Comparison of ENCODE assay signal across 14 cellular contexts in genomic region chr1:201335174-201335870, GRCh38. TPM values are rescaled to one million over a fixed set of nuclear protein-coding genes. Genes with fewer than 3 reads are reported as not detected.
"Had no signal": no experiment of that assay in that cellular context is flagged by ENCODE, and none has a peak within 500 bp of the region (broad histone marks: within the 10 kb centered on the region; RNA-seq: fewer than 3 reads in every experiment).

No MANE protein-coding gene starts in this region.

- H3K27me3 Mint-ChIP-seq: activated T-cell treated with anti-CD3 and anti-CD28 coated beads, Interleukin-2, amount 50 U/mL, for 24 hours had no signal

- H3K27ac Mint-ChIP-seq: activated CD8-positive, alpha-beta memory T cell treated with anti-CD3 and anti-CD28 coated beads, Interleukin-2, amount 10 ng/mL, durations not matched to agents 7 days and 5 days; activated naive CD8-positive, alpha-beta T cell; activated T-cell treated with anti-CD3 and anti-CD28 coated beads, Interleukin-2, amount 50 U/mL, for 24 hours; immature natural killer cell; memory B cell; nephron; stimulated activated effector memory CD8-positive, alpha-beta T cell treated with anti-CD3 and anti-CD28 coated beads, Interleukin-12 subunit alpha, Interleukin-12 subunit beta, amount 100 ng/mL, for 72 hours had no signal

- H3K9me3 ChIP-seq: SJSA1, transverse colon had no signal

- H3K4me1 ChIP-seq: SJSA1, transverse colon had no signal

- H3K27me3 ChIP-seq: transverse colon had no signal

- H3K4me3 ChIP-seq: SJSA1, transverse colon had no signal

- H3K27ac ChIP-seq: SJSA1, transverse colon had no signal

- H3K36me3 Mint-ChIP-seq: activated CD8-positive, alpha-beta memory T cell treated with anti-CD3 and anti-CD28 coated beads, Interleukin-2, amount 10 ng/mL, durations not matched to agents 7 days and 5 days; activated naive CD8-positive, alpha-beta T cell; immature natural killer cell; memory B cell; stimulated activated effector memory CD8-positive, alpha-beta T cell treated with anti-CD3 and anti-CD28 coated beads, Interleukin-12 subunit alpha, Interleukin-12 subunit beta, amount 100 ng/mL, for 72 hours had no signal

- H3K4me3 Mint-ChIP-seq: activated CD8-positive, alpha-beta memory T cell treated with anti-CD3 and anti-CD28 coated beads, Interleukin-2, amount 10 ng/mL, durations not matched to agents 7 days and 5 days; activated naive CD8-positive, alpha-beta T cell; activated T-cell treated with anti-CD3 and anti-CD28 coated beads, Interleukin-2, amount 50 U/mL, for 24 hours; immature natural killer cell; memory B cell; nephron; stimulated activated effector memory CD8-positive, alpha-beta T cell treated with anti-CD3 and anti-CD28 coated beads, Interleukin-12 subunit alpha, Interleukin-12 subunit beta, amount 100 ng/mL, for 72 hours had no signal

- H3K9me3 Mint-ChIP-seq: activated T-cell treated with anti-CD3 and anti-CD28 coated beads, Interleukin-2, amount 50 U/mL, for 24 hours; immature natural killer cell; memory B cell; nephron; stimulated activated effector memory CD8-positive, alpha-beta T cell treated with anti-CD3 and anti-CD28 coated beads, Interleukin-12 subunit alpha, Interleukin-12 subunit beta, amount 100 ng/mL, for 72 hours had no signal

- H3K36me3 ChIP-seq: SJSA1, transverse colon had no signal

- DNase-seq: activated CD4-positive, alpha-beta T cell treated with anti-CD3 and anti-CD28 coated beads for 1 hour; activated CD4-positive, alpha-beta T cell treated with anti-CD3 and anti-CD28 coated beads, Interleukin-2, amount 50 U/mL, for 48 hours; activated CD8-positive, alpha-beta memory T cell treated with anti-CD3 and anti-CD28 coated beads, Interleukin-2, amount 10 ng/mL, durations not matched to agents 7 days and 5 days; activated gamma-delta T cell; activated T-cell treated with anti-CD3 and anti-CD28 coated beads, Interleukin-2, amount 50 U/mL, for 24 hours; immature natural killer cell; left colon; transverse colon had no signal

- H3K4me1 Mint-ChIP-seq: activated CD8-positive, alpha-beta memory T cell treated with anti-CD3 and anti-CD28 coated beads, Interleukin-2, amount 10 ng/mL, durations not matched to agents 7 days and 5 days; immature natural killer cell; memory B cell; stimulated activated effector memory CD8-positive, alpha-beta T cell treated with anti-CD3 and anti-CD28 coated beads, Interleukin-12 subunit alpha, Interleukin-12 subunit beta, amount 100 ng/mL, for 72 hours had no signal

- ATAC-seq: activated CD8-positive, alpha-beta memory T cell treated with anti-CD3 and anti-CD28 coated beads, Interleukin-2, amount 10 ng/mL, durations not matched to agents 7 days and 5 days; left colon; stimulated activated effector memory CD8-positive, alpha-beta T cell treated with anti-CD3 and anti-CD28 coated beads, Interleukin-12 subunit alpha, Interleukin-12 subunit beta, amount 100 ng/mL, for 72 hours had no signal

RNA-seq across cellular contexts. Expression of gene TNNT2, which starts 42.2 kb away (rescaled TPM):
- total RNA-seq: activated CD8-positive, alpha-beta memory T cell treated with anti-CD3 and anti-CD28 coated beads, Interleukin-2, amount 10 ng/mL, durations not matched to agents 7 days and 5 days; SJSA1 had no signal
- polyA plus RNA-seq: immature natural killer cell had no signal

RNA-seq across cellular contexts. Expression of gene PKP1, which starts 52.0 kb away (rescaled TPM):
- total RNA-seq: activated CD8-positive, alpha-beta memory T cell treated with anti-CD3 and anti-CD28 coated beads, Interleukin-2, amount 10 ng/mL, durations not matched to agents 7 days and 5 days; osteocyte; SJSA1 had no signal
- polyA plus RNA-seq: immature natural killer cell had no signal
